19 cellular contexts compared by ENCODE assay signal in the genomic region with DNA sequence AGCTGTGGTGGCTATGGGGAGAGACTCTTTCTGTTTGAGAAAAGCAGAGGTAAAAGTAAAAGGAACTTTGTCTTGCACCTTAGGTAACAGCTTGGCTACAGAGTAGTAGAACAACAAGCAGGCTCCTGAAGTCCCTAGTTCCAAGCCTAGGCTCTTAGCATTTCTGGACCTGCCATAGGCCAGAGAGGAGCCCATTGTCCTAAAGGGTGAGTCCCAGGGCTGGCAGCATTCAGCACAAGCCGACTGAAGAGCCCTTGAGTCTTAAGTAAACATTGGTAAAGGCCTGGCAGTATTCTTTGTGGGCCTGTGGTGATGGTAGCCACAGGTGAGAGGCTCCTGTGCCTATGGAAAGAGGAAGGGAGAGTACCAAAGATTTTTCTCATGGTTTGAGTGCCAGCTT. TPM values are rescaled to one million over a fixed set of nuclear protein-coding genes. Genes with fewer than 3 reads are reported as not detected.
DNase-seq lines count a peak whose midpoint lies in the region; ATAC-seq and TF ChIP-seq lines count a peak whose summit lies in the region.
"Had no signal": no experiment of that assay in that cellular context is flagged by ENCODE, and none has a peak within 500 bp of the region (broad histone marks: within the 10 kb centered on the region; RNA-seq: fewer than 3 reads in every experiment).

No MANE protein-coding gene starts in this region.

- H3K36me3 ChIP-seq in left lung (no peaks in the 10 kb centered on the region), heart right ventricle (no peaks in the 10 kb centered on the region)
- H3K36me3 ChIP-seq: BLaER1 treated with 17β-estradiol and CSF1 and Interleukin-3, amounts not matched to agents 10 nM and 100 nM had no signal

- H3K9me3 ChIP-seq in left lung (peaks cover 0 to 5% of the 10 kb centered on the region in 2 donors), heart right ventricle (peaks cover 0 to 17% (median 0%) of the 10 kb centered on the region in 11 donors)
- H3K9me3 ChIP-seq: BLaER1 treated with 17β-estradiol and CSF1 and Interleukin-3, amounts not matched to agents 10 nM and 100 nM; SK-N-SH had no signal

- intact Hi-C loops in left lung (cut with DNase I) (no loop called here), heart right ventricle (cut with DNase I) (no loop called here)

- TF ChIP-seq CTCF in left lung (IDR thresholded peaks at IDR 0.05) (no peak), heart right ventricle (IDR thresholded peaks at IDR 0.05) (no peak)

- H3K27me3 ChIP-seq in left lung: no peaks in the 10 kb centered on the region
- no peaks in the 10 kb centered on the region for H3K27me3 ChIP-seq in heart right ventricle
- H3K27me3 ChIP-seq: BLaER1 treated with 17β-estradiol and CSF1 and Interleukin-3, amounts not matched to agents 10 nM and 100 nM had no signal

- DNase-seq in DMS153 treated with DMSO at 0.1 percent for 48 hours (lab: John Stamatoyannopoulos, UW; ENCODE audit: unreplicated experiment): peak; percentile 90
- peak; percentile 76 to 84 for DNase-seq in NCI-H187 (lab: John Stamatoyannopoulos, UW)
- peak; percentile 12 for DNase-seq in NCI-H345 treated with DMSO at 0.1 percent for 48 hours (lab: John Stamatoyannopoulos, UW; ENCODE audit: unreplicated experiment)
- peak in 1 of 2 donors; percentile 53 for DNase-seq in left lung
- DNase-seq in heart right ventricle: no peak
- DNase-seq in cerebellar cortex (ENCODE audit: low spot score): no peak
- no peak for DNase-seq in NCI-H1930 (lab: John Stamatoyannopoulos, UW)
- DNase-seq: CD8-positive, alpha-beta T cell; DND-41; NCI-H2171 treated with DMSO at 0.1 percent for 48 hours; NCI-H526; OCI-M1; Right ventricle myocardium superior; SK-N-SH; T-cell had no signal

- WGBS in heart right ventricle, 2 donors: 45 to 58% methylated on average over 1 of the region's 1 CpG

- ATAC-seq in left lung (peak; percentile 99), heart right ventricle (no peak), HG03039 (IDR thresholded peaks at IDR 0.05; ENCODE audit: unreplicated experiment) (no peak)
- ATAC-seq: CD8-positive, alpha-beta T cell; K562; T-cell had no signal

- H3K4me1 ChIP-seq in left lung (no peaks in the 10 kb centered on the region), heart right ventricle (no peaks in the 10 kb centered on the region)
- H3K4me1 ChIP-seq: BLaER1 treated with 17β-estradiol and CSF1 and Interleukin-3, amounts not matched to agents 10 nM and 100 nM had no signal

- H3K27ac ChIP-seq in left lung (no peak overlapping the region), heart right ventricle (no peak overlapping the region)
- H3K27ac ChIP-seq: BLaER1 treated with 17β-estradiol and CSF1 and Interleukin-3, amounts not matched to agents 10 nM and 100 nM had no signal

- H3K4me3 ChIP-seq in left lung: no peak overlapping the region
- H3K4me3 ChIP-seq in heart right ventricle: no peak overlapping the region
- H3K4me3 ChIP-seq: BLaER1 treated with 17β-estradiol and CSF1 and Interleukin-3, amounts not matched to agents 10 nM and 100 nM; K562 had no signal

RNA-seq across cellular contexts. Expression of a gene that starts 38.2 kb away (rescaled TPM):
- total RNA-seq in left lung (not detected), heart right ventricle (not detected)
- not detected for polyA plus RNA-seq in heart right ventricle
- total RNA-seq: CD8-positive, alpha-beta T cell; G401; K562; Right ventricle myocardium superior; T-cell had no signal
- polyA plus RNA-seq: K562, SK-N-SH had no signal

RNA-seq across cellular contexts. Expression of a gene that starts 54.2 kb away (rescaled TPM):
- total RNA-seq in left lung (not detected), heart right ventricle (not detected)
- not detected for polyA plus RNA-seq in heart right ventricle
- total RNA-seq: CD8-positive, alpha-beta T cell; G401; K562; Right ventricle myocardium superior; T-cell had no signal
- polyA plus RNA-seq: K562, SK-N-SH had no signal

RNA-seq across cellular contexts. Expression of a gene that starts 54.6 kb away (rescaled TPM):
- total RNA-seq in left lung (not detected), heart right ventricle (not detected)
- polyA plus RNA-seq in heart right ventricle: not detected
- total RNA-seq: CD8-positive, alpha-beta T cell; G401; K562; Right ventricle myocardium superior; T-cell had no signal
- polyA plus RNA-seq: K562, SK-N-SH had no signal

Comparison
In these comparisons a context has a peak if more than half of its experiments do, and no peak if none do; other contexts are left out.
1. DNase-seq: peak in DMS153 treated with DMSO at 0.1 percent for 48 hours (single experiment), NCI-H187 (2 of 2) and NCI-H345 treated with DMSO at 0.1 percent for 48 hours (single experiment); none in heart right ventricle (0 of 2), cerebellar cortex (single experiment) and NCI-H1930 (0 of 2).